ENCODE assay signal across 27 cellular contexts in genomic region chr11:39990413-39990812, GRCh38.
DNase-seq lines count a peak whose midpoint lies in the region; ATAC-seq and TF ChIP-seq lines count a peak whose summit lies in the region.
"Had no signal": no experiment of that assay in that cellular context is flagged by ENCODE, and none has a peak within 500 bp of the region (broad histone marks: within the 10 kb centered on the region; RNA-seq: fewer than 3 reads in every experiment).

No MANE protein-coding gene starts in this region.

- no peak for TF ChIP-seq POLR2A in body of pancreas (IDR thresholded peaks at IDR 0.05)

- H3K9me3 ChIP-seq in body of pancreas, result no peaks in the 10 kb centered on the region
- H3K9me3 ChIP-seq: upper lobe of right lung had no signal

- H3K4me1 ChIP-seq in body of pancreas, result no peaks in the 10 kb centered on the region
- H3K4me1 ChIP-seq: upper lobe of right lung had no signal

- no peaks in the 10 kb centered on the region for H3K36me3 ChIP-seq in body of pancreas (replicated peaks in 1 of 2; ENCODE audit: insufficient read depth in 1 of 2, low read depth in 2 of 2)
- H3K36me3 ChIP-seq: cardiac muscle cell, upper lobe of right lung had no signal

- H3K27me3 Mint-ChIP-seq in nephron (ENCODE audit: low read depth) (no peaks in the 10 kb centered on the region), type B pancreatic cell (no peaks in the 10 kb centered on the region)
- H3K27me3 Mint-ChIP-seq: activated CD4-positive, alpha-beta T cell treated with anti-CD3 and anti-CD28 coated beads for 36 hours; CD4-positive, CD25-positive, alpha-beta regulatory T cell had no signal

- 1 to 2% methylated on average over 6 of the region's 6 CpGs for WGBS in body of pancreas, 2 donors

- peak; percentile 6 for DNase-seq in HT-29 (ENCODE audit: low spot score)
- DNase-seq in islet precursor cell, result peak; percentile 57
- no peak for DNase-seq in type B pancreatic cell (ENCODE audit: extremely low spot score, unreplicated experiment)
- DNase-seq in OCI-M2 (lab: John Stamatoyannopoulos, UW; ENCODE audit: unreplicated experiment), result no peak
- no peak for DNase-seq in body of pancreas
- DNase-seq: activated CD4-positive, alpha-beta T cell treated with anti-CD3 and anti-CD28 coated beads for 36 hours; activated CD8-positive, alpha-beta T cell treated with anti-CD3 and anti-CD28 coated beads, Interleukin-2, amount 10 ng/mL, durations not matched to agents 7 days and 5 days; aorta; CD4-positive, CD25-positive, alpha-beta regulatory T cell; effector memory CD4-positive, alpha-beta T cell; HCEC 1CT; head of caudate nucleus; KG1; left cardiac atrium; MM.1S; NCI-H1417 treated with DMSO at 0.1 percent for 48 hours; NCI-H446; NCI-H774; RPMI8226; upper lobe of right lung had no signal

- H3K27ac ChIP-seq in body of pancreas, result no peak overlapping the region
- H3K27ac ChIP-seq: cardiac muscle cell, coronary artery, upper lobe of right lung had no signal

- TF ChIP-seq CTCF in nephron (IDR thresholded peaks at IDR 0.05; ENCODE audit: unreplicated experiment in 3 of 3), result no peak
- TF ChIP-seq CTCF in type B pancreatic cell (conservative IDR thresholded peaks at IDR 0.05), result no peak
- TF ChIP-seq CTCF in body of pancreas (IDR thresholded peaks at IDR 0.05), result no peak

- ATAC-seq in HG02798 (IDR thresholded peaks at IDR 0.05; ENCODE audit: poor library complexity, unreplicated experiment), result no peak
- ATAC-seq in body of pancreas, result no peak
- ATAC-seq: activated CD4-positive, alpha-beta T cell treated with anti-CD3 and anti-CD28 coated beads for 36 hours; activated CD8-positive, alpha-beta T cell treated with anti-CD3 and anti-CD28 coated beads, Interleukin-2, amount 10 ng/mL, durations not matched to agents 7 days and 5 days; activated naive CD4-positive, alpha-beta T cell treated with anti-CD3 and anti-CD28 coated beads, Interleukin-2, amount 50 U/mL, for 72 hours; left cardiac atrium; upper lobe of right lung had no signal

- H3K27ac Mint-ChIP-seq in nephron, result peak overlapping the region; percentile 89 to 96 (median 91)
- H3K27ac Mint-ChIP-seq in type B pancreatic cell, result peak overlapping the region; percentile 56
- H3K27ac Mint-ChIP-seq: activated CD4-positive, alpha-beta T cell treated with anti-CD3 and anti-CD28 coated beads for 36 hours; activated CD8-positive, alpha-beta T cell treated with anti-CD3 and anti-CD28 coated beads, Interleukin-2, amount 10 ng/mL, durations not matched to agents 7 days and 5 days; activated naive CD4-positive, alpha-beta T cell treated with anti-CD3 and anti-CD28 coated beads, Interleukin-2, amount 50 U/mL, for 72 hours; activated T-helper 2 cell treated with anti-CD3 and anti-CD28 coated beads, Interferon-gamma antibody, Interleukin-2, Interleukin-4, amounts not matched to agents 10 μg/mL and 5 μg/mL and 100 μg/mL, durations not matched to agents 14 hours and 24 hours and 36 hours; CD4-positive, CD25-positive, alpha-beta regulatory T cell; T-helper 1 cell treated with Interleukin-12 subunit alpha and Interleukin-12 subunit beta and Interleukin-4 antibody, amounts not matched to agents 30 μg/mL and 1 μg/mL, for 36 hours had no signal

- H3K4me3 Mint-ChIP-seq in nephron, result peak overlapping the region; percentile 47 to 66 (median 53)
- peak overlapping the region; percentile 44 for H3K4me3 Mint-ChIP-seq in type B pancreatic cell
- H3K4me3 Mint-ChIP-seq: activated CD4-positive, alpha-beta T cell treated with anti-CD3 and anti-CD28 coated beads for 36 hours; activated CD8-positive, alpha-beta T cell treated with anti-CD3 and anti-CD28 coated beads, Interleukin-2, amount 10 ng/mL, durations not matched to agents 7 days and 5 days; CD4-positive, CD25-positive, alpha-beta regulatory T cell; T-helper 1 cell treated with Interleukin-12 subunit alpha and Interleukin-12 subunit beta and Interleukin-4 antibody, amounts not matched to agents 30 μg/mL and 1 μg/mL, for 36 hours had no signal

- no peak overlapping the region for H3K4me3 ChIP-seq in body of pancreas
- H3K4me3 ChIP-seq: cardiac muscle cell, coronary artery, upper lobe of right lung had no signal

- H3K27me3 ChIP-seq in body of pancreas, result no peaks in the 10 kb centered on the region
- H3K27me3 ChIP-seq: cardiac muscle cell, upper lobe of right lung had no signal

- H3K36me3 Mint-ChIP-seq in nephron (ENCODE audit: low read depth), result peaks cover 41% of the 10 kb centered on the region
- H3K36me3 Mint-ChIP-seq in type B pancreatic cell, result no peaks in the 10 kb centered on the region
- H3K36me3 Mint-ChIP-seq: CD4-positive, CD25-positive, alpha-beta regulatory T cell had no signal

- intact Hi-C loops in body of pancreas (cut with DNase I), result no loop called here

- peaks cover 11% of the 10 kb centered on the region for H3K4me1 Mint-ChIP-seq in nephron
- H3K4me1 Mint-ChIP-seq in type B pancreatic cell (ENCODE audit: unreplicated experiment), result peaks cover 11% of the 10 kb centered on the region
- H3K4me1 Mint-ChIP-seq: activated CD4-positive, alpha-beta T cell treated with anti-CD3 and anti-CD28 coated beads for 36 hours; CD4-positive, CD25-positive, alpha-beta regulatory T cell had no signal

- H3K9me3 Mint-ChIP-seq in nephron (peaks cover 33% of the 10 kb centered on the region), type B pancreatic cell (peaks cover 11% of the 10 kb centered on the region)

Comparison
In these comparisons a context has a peak if more than half of its experiments do, and no peak if none do; other contexts are left out.
1. DNase-seq: peak in HT-29 (single experiment) and islet precursor cell (single experiment); none in type B pancreatic cell (single experiment), OCI-M2 (single experiment) and body of pancreas (0 of 4).